In genomic region chr11:20127671-20128527, GRCh38 we compare ENCODE assay signal across 8 cellular contexts. TPM values are rescaled to one million over a fixed set of nuclear protein-coding genes. Genes with fewer than 3 reads are reported as not detected.
DNase-seq lines count a peak whose midpoint lies in the region; ATAC-seq lines count a peak whose summit lies in the region.

No MANE protein-coding gene starts in this region.

- no peaks in the 10 kb centered on the region for H3K36me3 ChIP-seq in effector memory CD4-positive, alpha-beta T cell (ENCODE audit: control insufficient read depth, insufficient read depth, low read length)

- no peak overlapping the region for H3K4me3 Mint-ChIP-seq in activated CD8-positive, alpha-beta T cell treated with anti-CD3 and anti-CD28 coated beads, Interleukin-2, amount 10 ng/mL, durations not matched to agents 7 days and 5 days

- H3K4me3 ChIP-seq in effector memory CD4-positive, alpha-beta T cell (ENCODE audit: insufficient read depth, low read depth, low read length, poor library complexity, severe bottlenecking) = no peak overlapping the region

- no peaks in the 10 kb centered on the region for H3K9me3 ChIP-seq in effector memory CD4-positive, alpha-beta T cell (ENCODE audit: control insufficient read depth, low read length)

- POLR2A ChIA-PET in activated CD8-positive, alpha-beta T cell treated with anti-CD3 and anti-CD28 coated beads, Interleukin-2, amount 10 ng/mL, durations not matched to agents 7 days and 5 days (lab: Charles Lee) = no interaction called here

- peak; percentile 70 for ATAC-seq in GM18502 (IDR thresholded peaks at IDR 0.05; ENCODE audit: poor library complexity, unreplicated experiment)
- peak; percentile 87 for ATAC-seq in HG03460 (IDR thresholded peaks at IDR 0.05; ENCODE audit: unreplicated experiment)
- peak; percentile 68 for ATAC-seq in activated CD8-positive, alpha-beta T cell treated with anti-CD3 and anti-CD28 coated beads, Interleukin-2, amount 10 ng/mL, durations not matched to agents 7 days and 5 days

- H3K27me3 ChIP-seq in effector memory CD4-positive, alpha-beta T cell (replicated peaks; ENCODE audit: control insufficient read depth, insufficient read depth, low read length, poor library complexity, severe bottlenecking) = no peaks in the 10 kb centered on the region

- no peaks in the 10 kb centered on the region for H3K36me3 Mint-ChIP-seq in activated CD8-positive, alpha-beta T cell treated with anti-CD3 and anti-CD28 coated beads, Interleukin-2, amount 10 ng/mL, durations not matched to agents 7 days and 5 days (ENCODE audit: low read depth)

- DNase-seq in A172 (ENCODE audit: low spot score) (peak; percentile 65), NCI-H82 treated with DMSO at 0.1 percent for 48 hours (lab: John Stamatoyannopoulos, UW; ENCODE audit: unreplicated experiment) (peak; percentile 13), middle frontal gyrus (ENCODE audit: extremely low spot score, low spot score) (peak; percentile 45)
- peak; percentile 80 for DNase-seq in activated CD8-positive, alpha-beta T cell treated with anti-CD3 and anti-CD28 coated beads, Interleukin-2, amount 10 ng/mL, durations not matched to agents 7 days and 5 days
- peak; percentile 35 to 58 (median 39) for DNase-seq in effector memory CD4-positive, alpha-beta T cell
- peak; percentile 34 to 58 for DNase-seq in stimulated activated CD8-positive, alpha-beta memory T cell treated with anti-CD3 and anti-CD28 coated beads, Interleukin-4, amount 100 ng/mL, for 4 hours (ENCODE audit: low read depth in 2 of 2, low spot score in 1 of 2)

- peaks cover 13% of the 10 kb centered on the region for H3K27me3 Mint-ChIP-seq in activated CD8-positive, alpha-beta T cell treated with anti-CD3 and anti-CD28 coated beads, Interleukin-2, amount 10 ng/mL, durations not matched to agents 7 days and 5 days (ENCODE audit: low read depth)

- peaks cover 3% of the 10 kb centered on the region for H3K4me1 ChIP-seq in effector memory CD4-positive, alpha-beta T cell (ENCODE audit: control insufficient read depth, insufficient read depth, low read length, poor library complexity, severe bottlenecking)

- no peak overlapping the region for H3K27ac ChIP-seq in effector memory CD4-positive, alpha-beta T cell (ENCODE audit: insufficient read depth, low read length, poor library complexity, severe bottlenecking)

- CTCF ChIA-PET in activated CD8-positive, alpha-beta T cell treated with anti-CD3 and anti-CD28 coated beads, Interleukin-2, amount 10 ng/mL, durations not matched to agents 7 days and 5 days (lab: Charles Lee) = interaction anchor here (0.7 to 3.7 kb wide), 38 partner anchors 9 to 544 kb away, joined by 3 to 99 read pairs (median 4); partner anchors contain the start of gene HTATIP2

- H3K9me3 Mint-ChIP-seq in activated CD8-positive, alpha-beta T cell treated with anti-CD3 and anti-CD28 coated beads, Interleukin-2, amount 10 ng/mL, durations not matched to agents 7 days and 5 days (ENCODE audit: insufficient read depth) = no peaks in the 10 kb centered on the region

- H3K4me1 Mint-ChIP-seq in activated CD8-positive, alpha-beta T cell treated with anti-CD3 and anti-CD28 coated beads, Interleukin-2, amount 10 ng/mL, durations not matched to agents 7 days and 5 days (ENCODE audit: low read depth) = peaks cover 11% of the 10 kb centered on the region

- H3K27ac Mint-ChIP-seq in activated CD8-positive, alpha-beta T cell treated with anti-CD3 and anti-CD28 coated beads, Interleukin-2, amount 10 ng/mL, durations not matched to agents 7 days and 5 days = no peak overlapping the region

RNA-seq across cellular contexts. Expression of gene DBX1, which starts 32.4 kb away (rescaled TPM):
- total RNA-seq in A172 (2014; rRNA removed; shearing (Covaris generic)) = not detected in 2 replicates
- total RNA-seq in activated CD8-positive, alpha-beta T cell treated with anti-CD3 and anti-CD28 coated beads, Interleukin-2, amount 10 ng/mL, durations not matched to agents 7 days and 5 days = not detected

Comparison
In these comparisons a context has a peak if more than half of its experiments do, and no peak if none do; other contexts are left out.
1. DNase-seq: peak in every context shown above with its lines; median percentile 80 in activated CD8-positive, alpha-beta T cell treated with anti-CD3 and anti-CD28 coated beads, Interleukin-2, amount 10 ng/mL, durations not matched to agents 7 days and 5 days; 65 in A172; 46 in stimulated activated CD8-positive, alpha-beta memory T cell treated with anti-CD3 and anti-CD28 coated beads, Interleukin-4, amount 100 ng/mL, for 4 hours; 45 in middle frontal gyrus; 39 in effector memory CD4-positive, alpha-beta T cell; 13 in NCI-H82 treated with DMSO at 0.1 percent for 48 hours.